Comparison of ENCODE assay signal across 1 cellular context in the genomic region with DNA sequence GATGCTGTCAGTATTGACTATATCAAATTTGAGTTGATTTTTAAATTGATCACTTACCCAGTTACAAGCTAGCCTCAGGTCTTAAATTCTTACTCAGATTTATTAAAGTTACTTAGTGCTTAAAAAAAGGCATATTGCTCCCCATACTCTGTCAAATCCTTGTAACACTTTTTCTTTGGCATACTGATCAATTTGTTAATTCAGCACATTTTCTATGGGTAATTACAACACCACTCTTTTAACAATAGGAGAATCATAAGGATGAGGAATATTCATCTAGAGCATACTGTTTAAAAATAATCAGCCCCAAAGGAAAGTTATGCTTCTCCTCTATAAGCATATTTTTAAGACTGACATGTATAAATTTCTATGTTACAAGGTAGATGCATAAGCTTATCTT.
TF ChIP-seq lines count a peak whose summit lies in the region.

No MANE protein-coding gene starts in this region.

TF ChIP-seq in HepG2, 621 proteins besides CTCF, POLR2A, EP300 and RAD21 (continued from another document):
- TF ChIP-seq, protein P1, sequence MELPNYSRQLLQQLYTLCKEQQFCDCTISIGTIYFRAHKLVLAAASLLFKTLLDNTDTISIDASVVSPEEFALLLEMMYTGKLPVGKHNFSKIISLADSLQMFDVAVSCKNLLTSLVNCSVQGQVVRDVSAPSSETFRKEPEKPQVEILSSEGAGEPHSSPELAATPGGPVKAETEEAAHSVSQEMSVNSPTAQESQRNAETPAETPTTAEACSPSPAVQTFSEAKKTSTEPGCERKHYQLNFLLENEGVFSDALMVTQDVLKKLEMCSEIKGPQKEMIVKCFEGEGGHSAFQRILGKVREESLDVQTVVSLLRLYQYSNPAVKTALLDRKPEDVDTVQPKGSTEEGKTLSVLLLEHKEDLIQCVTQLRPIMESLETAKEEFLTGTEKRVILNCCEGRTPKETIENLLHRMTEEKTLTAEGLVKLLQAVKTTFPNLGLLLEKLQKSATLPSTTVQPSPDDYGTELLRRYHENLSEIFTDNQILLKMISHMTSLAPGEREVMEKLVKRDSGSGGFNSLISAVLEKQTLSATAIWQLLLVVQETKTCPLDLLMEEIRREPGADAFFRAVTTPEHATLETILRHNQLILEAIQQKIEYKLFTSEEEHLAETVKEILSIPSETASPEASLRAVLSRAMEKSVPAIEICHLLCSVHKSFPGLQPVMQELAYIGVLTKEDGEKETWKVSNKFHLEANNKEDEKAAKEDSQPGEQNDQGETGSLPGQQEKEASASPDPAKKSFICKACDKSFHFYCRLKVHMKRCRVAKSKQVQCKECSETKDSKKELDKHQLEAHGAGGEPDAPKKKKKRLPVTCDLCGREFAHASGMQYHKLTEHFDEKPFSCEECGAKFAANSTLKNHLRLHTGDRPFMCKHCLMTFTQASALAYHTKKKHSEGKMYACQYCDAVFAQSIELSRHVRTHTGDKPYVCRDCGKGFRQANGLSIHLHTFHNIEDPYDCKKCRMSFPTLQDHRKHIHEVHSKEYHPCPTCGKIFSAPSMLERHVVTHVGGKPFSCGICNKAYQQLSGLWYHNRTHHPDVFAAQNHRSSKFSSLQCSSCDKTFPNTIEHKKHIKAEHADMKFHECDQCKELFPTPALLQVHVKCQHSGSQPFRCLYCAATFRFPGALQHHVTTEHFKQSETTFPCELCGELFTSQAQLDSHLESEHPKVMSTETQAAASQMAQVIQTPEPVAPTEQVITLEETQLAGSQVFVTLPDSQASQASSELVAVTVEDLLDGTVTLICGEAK (IDR thresholded peaks at IDR 0.05) = no peak
- TF ChIP-seq, protein P1 (CRISPR knock-in tag; IDR thresholded peaks at IDR 0.05) = no peak
- peak; percentile 43 to 57; a peak in 3 of 4 replicates for TF ChIP-seq MAFK (conservative IDR thresholded peaks at IDR 0.05 in 1 of 2, IDR thresholded peaks at IDR 0.05 in 1 of 2; ENCODE audit: low read length in 2 of 2)
- no peak for TF ChIP-seq SOX5 (CRISPR knock-in tag; IDR thresholded peaks at IDR 0.05; ENCODE audit: borderline replicate concordance)
- TF ChIP-seq, protein P2, sequence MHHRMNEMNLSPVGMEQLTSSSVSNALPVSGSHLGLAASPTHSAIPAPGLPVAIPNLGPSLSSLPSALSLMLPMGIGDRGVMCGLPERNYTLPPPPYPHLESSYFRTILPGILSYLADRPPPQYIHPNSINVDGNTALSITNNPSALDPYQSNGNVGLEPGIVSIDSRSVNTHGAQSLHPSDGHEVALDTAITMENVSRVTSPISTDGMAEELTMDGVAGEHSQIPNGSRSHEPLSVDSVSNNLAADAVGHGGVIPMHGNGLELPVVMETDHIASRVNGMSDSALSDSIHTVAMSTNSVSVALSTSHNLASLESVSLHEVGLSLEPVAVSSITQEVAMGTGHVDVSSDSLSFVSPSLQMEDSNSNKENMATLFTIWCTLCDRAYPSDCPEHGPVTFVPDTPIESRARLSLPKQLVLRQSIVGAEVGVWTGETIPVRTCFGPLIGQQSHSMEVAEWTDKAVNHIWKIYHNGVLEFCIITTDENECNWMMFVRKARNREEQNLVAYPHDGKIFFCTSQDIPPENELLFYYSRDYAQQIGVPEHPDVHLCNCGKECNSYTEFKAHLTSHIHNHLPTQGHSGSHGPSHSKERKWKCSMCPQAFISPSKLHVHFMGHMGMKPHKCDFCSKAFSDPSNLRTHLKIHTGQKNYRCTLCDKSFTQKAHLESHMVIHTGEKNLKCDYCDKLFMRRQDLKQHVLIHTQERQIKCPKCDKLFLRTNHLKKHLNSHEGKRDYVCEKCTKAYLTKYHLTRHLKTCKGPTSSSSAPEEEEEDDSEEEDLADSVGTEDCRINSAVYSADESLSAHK (CRISPR knock-in tag; IDR thresholded peaks at IDR 0.05; ENCODE audit: borderline replicate concordance) = no peak
- no peak for TF ChIP-seq HNRNPUL1 (IDR thresholded peaks at IDR 0.05; ENCODE audit: low read depth, low read length)
